ENCODE assay signal across 7 cellular contexts in the genomic region with DNA sequence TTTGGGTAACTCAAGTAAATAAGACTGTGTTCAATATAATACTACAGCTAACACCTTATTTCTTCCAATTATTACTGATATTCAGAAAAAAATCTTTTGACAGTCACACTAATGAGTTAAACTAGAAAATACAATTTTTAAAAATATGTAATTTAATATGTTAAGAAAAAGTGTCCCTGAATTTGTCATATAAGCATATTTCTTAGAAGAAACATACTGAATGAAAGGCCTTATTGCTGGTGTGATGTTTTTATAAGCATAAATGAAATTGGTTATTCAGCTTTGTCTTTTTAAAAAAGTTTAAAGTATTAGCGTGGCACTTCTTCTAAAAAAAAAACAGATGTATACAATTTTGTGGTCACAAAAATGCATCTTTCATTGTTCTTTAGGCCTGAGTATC.
"Had no signal": no experiment of that assay in that cellular context is flagged by ENCODE, and none has a peak within 500 bp of the region (broad histone marks: within the 10 kb centered on the region; RNA-seq: fewer than 3 reads in every experiment).

No MANE protein-coding gene starts in this region.

- FAIRE-seq: HTR-8/SVneo had no signal

- H3K4me2 ChIP-seq: KMS-11 had no signal

- H3K27ac ChIP-seq: HL-60, KMS-11 had no signal

- DNase-seq: Karpas-422, Kasumi-1, KBM-7, KG1 had no signal

- H3K9ac ChIP-seq: KMS-11 had no signal
